In the genomic region with DNA sequence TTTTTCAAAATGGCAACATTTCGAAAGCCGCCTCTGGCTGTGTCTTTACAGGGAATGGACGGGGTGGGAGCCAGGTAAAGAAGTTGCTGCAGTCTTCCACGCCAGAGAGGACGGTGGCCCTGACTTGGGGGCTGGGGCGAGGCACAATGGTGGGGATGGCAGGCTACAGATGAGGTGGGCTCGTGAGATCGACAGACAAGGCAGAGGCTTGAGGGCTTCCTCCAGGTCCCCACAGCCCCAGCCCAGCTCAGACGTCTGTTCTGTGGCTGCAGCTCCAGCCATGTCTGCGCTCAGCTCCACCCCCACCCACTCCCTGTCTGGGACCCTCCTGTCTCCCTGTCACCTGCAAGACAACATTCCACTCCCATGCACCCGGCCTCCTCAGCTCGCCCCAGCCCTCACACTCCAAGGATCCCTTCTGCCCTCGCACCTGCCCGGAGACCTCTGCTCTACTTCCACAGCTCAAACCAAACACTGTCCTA, we compare ENCODE assay signal across 17 cellular contexts. TPM values are rescaled to one million over a fixed set of nuclear protein-coding genes. Genes with fewer than 3 reads are reported as not detected.
DNase-seq lines count a peak whose midpoint lies in the region; ATAC-seq, FAIRE-seq and TF ChIP-seq lines count a peak whose summit lies in the region.
"Had no signal": no experiment of that assay in that cellular context is flagged by ENCODE, and none has a peak within 500 bp of the region (broad histone marks: within the 10 kb centered on the region; RNA-seq: fewer than 3 reads in every experiment).

No MANE protein-coding gene starts in this region.

- H3K4ac ChIP-seq in H1 (replicated peaks; ENCODE audit: insufficient read length, low read depth, low read length), result no peak overlapping the region
- H3K4ac ChIP-seq in trophoblast cell (ENCODE audit: low read depth, low read length), result no peak overlapping the region

- H2BK20ac ChIP-seq in H1 (ENCODE audit: low read length), result no peak overlapping the region

- no peaks in the 10 kb centered on the region for H4K20me1 ChIP-seq in GM23338 (replicated peaks; ENCODE audit: insufficient read depth)
- H4K20me1 ChIP-seq in H1 (replicated peaks in 1 of 2; ENCODE audit: control insufficient read depth in 1 of 2, insufficient read depth in 2 of 2, low read length in 2 of 2), result no peaks in the 10 kb centered on the region
- H4K20me1 ChIP-seq in Karpas-422 (ENCODE audit: insufficient read depth, low read depth, low read length), result no peaks in the 10 kb centered on the region

- H3K9me3 Mint-ChIP-seq in activated CD4-positive, alpha-beta T cell treated with anti-CD3 and anti-CD28 coated beads, Interleukin-2, amount 10 ng/mL, durations not matched to agents 24 days and 14 days, result no peaks in the 10 kb centered on the region
- H3K9me3 Mint-ChIP-seq in GM23338, result no peaks in the 10 kb centered on the region; the same call in 2 of the 3 replicates
- H3K9me3 Mint-ChIP-seq: activated CD4-positive, alpha-beta T cell treated with anti-CD3 and anti-CD28 coated beads, Interleukin-2, amount 10 ng/mL, durations not matched to agents 7 days and 5 days had no signal

- 0 out of 2 replicates have a peak overlapping the region, but pooled peaks have one; percentile 29 for H2BK15ac ChIP-seq in H1 (ENCODE audit: low read length)

- H3K27me3 ChIP-seq in GM23338 (ENCODE audit: insufficient read depth) (no peaks in the 10 kb centered on the region), H1 (replicated peaks in 1 of 4; ENCODE audit: control insufficient read depth in 3 of 4, extremely low read depth in 1 of 4, insufficient read depth in 3 of 4, low read length in 3 of 4) (no peaks in the 10 kb centered on the region), trophoblast cell (ENCODE audit: insufficient read depth, low read length) (no peaks in the 10 kb centered on the region), Karpas-422 (ENCODE audit: low read length) (no peaks in the 10 kb centered on the region)
- H3K27me3 ChIP-seq: heart left ventricle had no signal

- H3K18ac ChIP-seq in H1 (ENCODE audit: extremely low read depth, low read length) (no peak overlapping the region), trophoblast cell (ENCODE audit: low read length) (no peak overlapping the region)

- H3K4me1 Mint-ChIP-seq in activated CD4-positive, alpha-beta T cell treated with anti-CD3 and anti-CD28 coated beads, Interleukin-2, amount 10 ng/mL, durations not matched to agents 24 days and 14 days, result peaks cover 16% of the 10 kb centered on the region
- peaks cover 16% of the 10 kb centered on the region; the same call in 2 of the 3 replicates for H3K4me1 Mint-ChIP-seq in GM23338

- H2BK5ac ChIP-seq in H1 (ENCODE audit: low read depth, low read length) (no peak overlapping the region), trophoblast cell (ENCODE audit: low read depth, low read length, poor library complexity) (no peak overlapping the region)

- no peak for TF ChIP-seq EP300 in H1 (IDR thresholded peaks at IDR 0.05; ENCODE audit: borderline replicate concordance in 1 of 2, low read depth in 2 of 2, low read length in 2 of 2)

- H3K4me1 ChIP-seq in GM23338 (ENCODE audit: insufficient read depth), result no peaks in the 10 kb centered on the region; the same call in 1 of the 2 replicates
- H3K4me1 ChIP-seq in H1 (replicated peaks in 1 of 4; ENCODE audit: control insufficient read depth in 3 of 4, insufficient read depth in 4 of 4, low read length in 3 of 4), result peaks cover 0 to 11% (median 1%) of the 10 kb centered on the region in 4 experiments; a peak in 4 of 7 replicates
- H3K4me1 ChIP-seq in trophoblast cell (ENCODE audit: control insufficient read depth in 1 of 2, insufficient read depth in 2 of 2, low read length in 2 of 2), result peaks cover 7% of the 10 kb centered on the region in 2 experiments
- peaks cover 26% of the 10 kb centered on the region for H3K4me1 ChIP-seq in Karpas-422 (ENCODE audit: low read length)

- H3K27ac Mint-ChIP-seq in activated CD4-positive, alpha-beta T cell treated with anti-CD3 and anti-CD28 coated beads, Interleukin-2, amount 10 ng/mL, durations not matched to agents 24 days and 14 days, result peak overlapping the region; percentile 32
- peak overlapping the region; percentile 78 for H3K27ac Mint-ChIP-seq in GM23338
- H3K27ac Mint-ChIP-seq: activated CD4-positive, alpha-beta T cell treated with anti-CD3 and anti-CD28 coated beads, Interleukin-2, amount 10 ng/mL, durations not matched to agents 7 days and 5 days had no signal

- H3K9me2 ChIP-seq in GM23338 (ENCODE audit: insufficient read depth) (no peaks in the 10 kb centered on the region), Karpas-422 (replicated peaks; ENCODE audit: insufficient read depth, low read length) (no peaks in the 10 kb centered on the region)

- no peak overlapping the region for H4K5ac ChIP-seq in H1 (ENCODE audit: insufficient read length, low read depth, low read length)

- no peak overlapping the region for H3K4me2 ChIP-seq in GM23338
- no peak overlapping the region for H3K4me2 ChIP-seq in H1 (ENCODE audit: insufficient read depth in 1 of 2, low read depth in 2 of 2, low read length in 2 of 2)
- H3K4me2 ChIP-seq in trophoblast cell (ENCODE audit: low read length), result no peak overlapping the region
- no peak overlapping the region for H3K4me2 ChIP-seq in Karpas-422 (ENCODE audit: low read depth, low read length, poor library complexity, severe bottlenecking)

- no peak overlapping the region for H3K14ac ChIP-seq in H1 (ENCODE audit: insufficient read length)
- no peak overlapping the region for H3K14ac ChIP-seq in trophoblast cell (ENCODE audit: low read length)

- ATAC-seq in GM23338, result no peak

- CTCF ChIA-PET in H1 (lab: Charles Lee; ENCODE audit: partially characterized antibody), result interaction anchor here (0.8 to 5.0 kb wide), 11 partner anchors 10 to 269 kb away, joined by 3 to 31 read pairs (median 4); a partner anchor contains a TSS

- H3K27me3 Mint-ChIP-seq in activated CD4-positive, alpha-beta T cell treated with anti-CD3 and anti-CD28 coated beads, Interleukin-2, amount 10 ng/mL, durations not matched to agents 24 days and 14 days, result no peaks in the 10 kb centered on the region
- peaks cover 7% of the 10 kb centered on the region for H3K27me3 Mint-ChIP-seq in GM23338 (ENCODE audit: insufficient read depth, low read depth, poor library complexity)
- H3K27me3 Mint-ChIP-seq: activated CD4-positive, alpha-beta T cell treated with anti-CD3 and anti-CD28 coated beads, Interleukin-2, amount 10 ng/mL, durations not matched to agents 7 days and 5 days had no signal

- H2AFZ ChIP-seq in GM23338 (no peak overlapping the region), H1 (ENCODE audit: low read length) (no peak overlapping the region), trophoblast cell (ENCODE audit: insufficient read depth, low read length, poor library complexity) (no peak overlapping the region), Karpas-422 (ENCODE audit: low read length) (no peak overlapping the region)

- no peaks in the 10 kb centered on the region for H3F3A ChIP-seq in GM23338 (replicated peaks; ENCODE audit: low read depth)

- H4K91ac ChIP-seq in H1 (replicated peaks; ENCODE audit: insufficient read length, low read length) (no peak overlapping the region), trophoblast cell (ENCODE audit: low read depth, low read length) (no peak overlapping the region)

- H3K79me1 ChIP-seq in H1 (ENCODE audit: low read depth, low read length) (no peaks in the 10 kb centered on the region), trophoblast cell (ENCODE audit: low read length) (no peaks in the 10 kb centered on the region)

- no peak for TF ChIP-seq CTCF in GM23338 (conservative IDR thresholded peaks at IDR 0.05; ENCODE audit: low read depth in 2 of 2)
- no peak for TF ChIP-seq CTCF in H1 (IDR thresholded peaks at IDR 0.05; ENCODE audit: control extremely low read depth in 1 of 3, insufficient read depth in 1 of 3, low read depth in 1 of 3, low read length in 3 of 3)

- TF ChIP-seq POLR2A in H1 (IDR thresholded peaks at IDR 0.05; ENCODE audit: control extremely low read depth in 1 of 2, low read depth in 2 of 2, low read length in 2 of 2), result 0 out of 3 replicates have a peak, but pooled peaks of 1 of the 2 experiments have one; percentile 42

- 86% methylated on average over 14 of the region's 14 CpGs; no CpG with 5 or more reads in 1 of the 2 experiments for WGBS in H1 (ENCODE audit: extremely low coverage in 1 of 2, insufficient coverage in 1 of 2, insufficient read length in 1 of 2, insufficient replicate concordance in 2 of 2, low coverage in 1 of 2, low lambda C conversion rate in 2 of 2, missing lambda C conversion rate in 1 of 2), 2 experiments
- no CpG with 5 or more reads among the region's 14 CpGs for WGBS in trophoblast cell (ENCODE audit: extremely low coverage, insufficient coverage, insufficient read length)

- H3K9ac ChIP-seq in H1 (replicated peaks in 1 of 4; ENCODE audit: extremely low read depth in 1 of 4, low read depth in 3 of 4, low read length in 3 of 4) (no peak overlapping the region), trophoblast cell (ENCODE audit: low read length) (no peak overlapping the region), Karpas-422 (ENCODE audit: low read length) (no peak overlapping the region)

- H3K27ac ChIP-seq in GM23338 (ENCODE audit: low read depth), result no peak overlapping the region
- no peak overlapping the region for H3K27ac ChIP-seq in H1 (ENCODE audit: low read depth, low read length)
- no peak overlapping the region for H3K27ac ChIP-seq in trophoblast cell (ENCODE audit: low read depth, low read length)
- no peak overlapping the region for H3K27ac ChIP-seq in Karpas-422 (ENCODE audit: low read length)
- H3K27ac ChIP-seq: heart left ventricle had no signal

- H3K79me2 ChIP-seq in GM23338 (replicated peaks; ENCODE audit: insufficient read depth), result no peaks in the 10 kb centered on the region
- H3K79me2 ChIP-seq in H1 (ENCODE audit: control insufficient read depth in 1 of 2, insufficient read depth in 2 of 2, low read length in 2 of 2), result no peaks in the 10 kb centered on the region
- no peaks in the 10 kb centered on the region for H3K79me2 ChIP-seq in trophoblast cell (ENCODE audit: control insufficient read depth, insufficient read depth, low read length, poor library complexity)
- no peaks in the 10 kb centered on the region for H3K79me2 ChIP-seq in Karpas-422 (ENCODE audit: low read length)

- H3K23ac ChIP-seq in H1 (ENCODE audit: insufficient read length) (no peak overlapping the region), trophoblast cell (ENCODE audit: low read length) (no peak overlapping the region)

- no peaks in the 10 kb centered on the region for H3K9me3 ChIP-seq in H1 (ENCODE audit: insufficient read depth in 2 of 2, low read depth in 1 of 2, low read length in 1 of 2)
- peaks cover 2% of the 10 kb centered on the region for H3K9me3 ChIP-seq in trophoblast cell (ENCODE audit: insufficient read depth, low read depth, low read length)
- H3K9me3 ChIP-seq in Karpas-422 (ENCODE audit: low read length), result no peaks in the 10 kb centered on the region
- H3K9me3 ChIP-seq: heart left ventricle had no signal

- H2BK12ac ChIP-seq in H1 (ENCODE audit: low read depth, low read length), result no peak overlapping the region
- H2BK12ac ChIP-seq in trophoblast cell (ENCODE audit: low read length), result no peak overlapping the region

- H3K56ac ChIP-seq in H1 (replicated peaks; ENCODE audit: insufficient read length, low read depth, low read length), result peak overlapping the region; percentile 25

- H4K12ac ChIP-seq in trophoblast cell (ENCODE audit: low read depth, low read length), result no peak overlapping the region

- TF ChIP-seq RAD21 in H1 (IDR thresholded peaks at IDR 0.05 in 1 of 2, conservative IDR thresholded peaks at IDR 0.05 in 1 of 2; ENCODE audit: low read depth in 2 of 2, low read length in 2 of 2), result no peak

- no peak overlapping the region for H3K4me3 Mint-ChIP-seq in activated CD4-positive, alpha-beta T cell treated with anti-CD3 and anti-CD28 coated beads, Interleukin-2, amount 10 ng/mL, durations not matched to agents 24 days and 14 days
- H3K4me3 Mint-ChIP-seq in GM23338, result no peak overlapping the region
- H3K4me3 Mint-ChIP-seq: activated CD4-positive, alpha-beta T cell treated with anti-CD3 and anti-CD28 coated beads, Interleukin-2, amount 10 ng/mL, durations not matched to agents 7 days and 5 days had no signal

- H3K36me3 ChIP-seq in GM23338 (ENCODE audit: insufficient read depth) (no peaks in the 10 kb centered on the region), H1 (ENCODE audit: control insufficient read depth in 2 of 4, insufficient read depth in 4 of 4, low read length in 3 of 4) (peaks cover 0 to 10% (median 0%) of the 10 kb centered on the region in 4 experiments; a peak in 2 of 8 replicates), trophoblast cell (ENCODE audit: control insufficient read depth in 1 of 2, insufficient read depth in 2 of 2, low read length in 2 of 2) (peaks cover 28 to 32% of the 10 kb centered on the region in 2 experiments), Karpas-422 (ENCODE audit: insufficient read depth, low read length) (no peaks in the 10 kb centered on the region)

- H3K36me3 Mint-ChIP-seq in activated CD4-positive, alpha-beta T cell treated with anti-CD3 and anti-CD28 coated beads, Interleukin-2, amount 10 ng/mL, durations not matched to agents 24 days and 14 days (ENCODE audit: low read depth), result no peaks in the 10 kb centered on the region
- H3K36me3 Mint-ChIP-seq in GM23338 (ENCODE audit: low read depth), result no peaks in the 10 kb centered on the region; the same call in 2 of the 3 replicates

- no peak overlapping the region for H3K4me3 ChIP-seq in GM23338
- H3K4me3 ChIP-seq in H1 (ENCODE audit: extremely low read depth in 1 of 4, insufficient read depth in 2 of 4, low read depth in 3 of 4, low read length in 4 of 4), result no peak overlapping the region
- peak overlapping the region; percentile 21 for H3K4me3 ChIP-seq in trophoblast cell (ENCODE audit: low read depth, low read length)
- no peak overlapping the region for H3K4me3 ChIP-seq in Karpas-422 (ENCODE audit: low read length)
- H3K4me3 ChIP-seq: heart left ventricle had no signal

- FAIRE-seq in H1 (lab: Jason Lieb, UNC), result no peak

- H2AK5ac ChIP-seq in H1 (ENCODE audit: low read depth, low read length), result no peak overlapping the region
- H2AK5ac ChIP-seq in trophoblast cell (ENCODE audit: low read length), result no peak overlapping the region

- POLR2A ChIA-PET in H1 (lab: Charles Lee; ENCODE audit: partially characterized antibody), result interaction anchor here (1.2 to 4.7 kb wide), 4 partner anchors 11 to 211 kb away, joined by 5 to 63 read pairs (median 6); a partner anchor contains a TSS

- H3K23me2 ChIP-seq in H1 (ENCODE audit: low read depth, low read length), result no peaks in the 10 kb centered on the region

- DNase-seq in activated CD4-positive, alpha-beta T cell treated with anti-CD3 and anti-CD28 coated beads, Interleukin-2, amount 10 ng/mL, durations not matched to agents 24 days and 14 days, result no peak
- no peak for DNase-seq in activated CD4-positive, alpha-beta T cell treated with anti-CD3 and anti-CD28 coated beads for 48 hours
- DNase-seq in GM23338 (ENCODE audit: low spot score), result no peak
- no peak for DNase-seq in H1 (ENCODE audit: low read depth in 1 of 2, low spot score in 2 of 2)
- DNase-seq in trophoblast cell, result no peak
- DNase-seq in COLO668 (lab: John Stamatoyannopoulos, UW; ENCODE audit: unreplicated experiment), result no peak
- no peak for DNase-seq in EL
- DNase-seq in Karpas-422, result no peak
- DNase-seq: activated CD4-positive, alpha-beta T cell treated with anti-CD3 and anti-CD28 coated beads, Interleukin-2, amount 10 ng/mL, durations not matched to agents 7 days and 5 days; amniotic stem cell; heart left ventricle; NCI-H524 treated with DMSO at 0.1 percent for 48 hours had no signal

- intact Hi-C loops in activated CD4-positive, alpha-beta T cell treated with anti-CD3 and anti-CD28 coated beads, Interleukin-2, amount 10 ng/mL, durations not matched to agents 24 days and 14 days (cut with micrococcal nuclease), result no loop called here

- no peak overlapping the region for H2BK120ac ChIP-seq in H1 (replicated peaks; ENCODE audit: low read depth, low read length)
- H2BK120ac ChIP-seq in trophoblast cell (ENCODE audit: insufficient read depth, low read length, poor library complexity), result no peak overlapping the region

- H4K8ac ChIP-seq in H1 (ENCODE audit: extremely low read depth, insufficient read depth, low read length), result no peak overlapping the region; the same call in 1 of the 2 replicates
- no peak overlapping the region for H4K8ac ChIP-seq in trophoblast cell (ENCODE audit: low read depth, low read length)

RNA-seq across cellular contexts. Expression of a gene that starts 7.4 kb away (rescaled TPM):
- total RNA-seq in activated CD4-positive, alpha-beta T cell treated with anti-CD3 and anti-CD28 coated beads, Interleukin-2, amount 10 ng/mL, durations not matched to agents 24 days and 14 days, result 0.16 and 0.26 TPM in 2 replicates
- total RNA-seq in GM23338 (2014; rRNA removed; shearing (Covaris generic)), result 0.66 TPM in 1 of 2 replicates, not detected in the other
- polyA plus RNA-seq in GM23338 (2016; fragmentation: Nextera tagmentation; extraction: Ambion mirVana) (0.10 and 0.26 TPM in 2 replicates), H1 (2011; rRNA removed) (0.21 and 0.24 TPM in 2 replicates)
- 0.23 and 0.24 TPM in 2 replicates for total RNA-seq in H1 (2021; fragmentation: NEBNext Ultra II Directional; extraction: Animal tissue kit (Norgen Biotek cat#: 25700))
- polyA plus RNA-seq in H1 (2011; cell fraction: cytosol; rRNA removed), result 0.23 TPM
- 0.27 TPM for polyA plus RNA-seq in H1 (2011; cell fraction: nucleus; rRNA removed)
- polyA plus RNA-seq in H1 (2012, experiment 1 of 2), result 0.27 to 0.36 TPM (median 0.33 TPM) in 4 replicates
- polyA plus RNA-seq in H1 (2012, experiment 2 of 2), result 0.13 TPM
- polyA plus RNA-seq in H1 (2013, experiment 1 of 2), result 0.12 TPM
- 0.07 TPM for polyA plus RNA-seq in H1 (2013, experiment 2 of 2)
- 0.27 and 0.79 TPM in 2 replicates for polyA minus RNA-seq in H1 (2011; rRNA and poly(A)+ RNA removed)
- not detected for polyA minus RNA-seq in H1 (2011; cell fraction: cytosol; rRNA and poly(A)+ RNA removed)
- polyA minus RNA-seq in H1 (2011; cell fraction: nucleus; rRNA and poly(A)+ RNA removed), result 1.7 TPM
- polyA plus RNA-seq in trophoblast cell (2013), result 0.04 and 0.10 TPM in 2 replicates
- 0.45 and 0.69 TPM in 2 replicates for total RNA-seq in Karpas-422 (2014; rRNA removed; shearing (Covaris generic); ENCODE audit: low replicate concordance)
- total RNA-seq: esophagus mucosa, skeletal muscle tissue, subcutaneous adipose tissue had no signal
- polyA plus RNA-seq: neural cell had no signal

RNA-seq across cellular contexts. Expression of a gene that starts 12.0 kb away (rescaled TPM):
- 3.7 TPM in 2 replicates for total RNA-seq in activated CD4-positive, alpha-beta T cell treated with anti-CD3 and anti-CD28 coated beads, Interleukin-2, amount 10 ng/mL, durations not matched to agents 24 days and 14 days
- 0.08 and 1.9 TPM in 2 replicates for total RNA-seq in GM23338 (2014; rRNA removed; shearing (Covaris generic))
- polyA plus RNA-seq in GM23338 (2016; fragmentation: Nextera tagmentation; extraction: Ambion mirVana), result 0.66 and 0.71 TPM in 2 replicates
- not detected in 2 replicates for total RNA-seq in H1 (2021; fragmentation: NEBNext Ultra II Directional; extraction: Animal tissue kit (Norgen Biotek cat#: 25700))
- polyA plus RNA-seq in H1 (2011; rRNA removed), result 0.20 and 0.26 TPM in 2 replicates
- 0.25 TPM for polyA plus RNA-seq in H1 (2011; cell fraction: cytosol; rRNA removed)
- 0.33 TPM for polyA plus RNA-seq in H1 (2011; cell fraction: nucleus; rRNA removed)
- polyA plus RNA-seq in H1 (2012, experiment 1 of 2), result 0.11 to 0.18 TPM (median 0.12 TPM) in 3 of 4 replicates, not detected in the other
- polyA plus RNA-seq in H1 (2012, experiment 2 of 2), result 0.30 TPM
- 0.08 TPM for polyA plus RNA-seq in H1 (2013, experiment 1 of 2)
- 0.04 TPM for polyA plus RNA-seq in H1 (2013, experiment 2 of 2)
- 0.07 and 0.09 TPM in 2 replicates for polyA minus RNA-seq in H1 (2011; rRNA and poly(A)+ RNA removed)
- polyA minus RNA-seq in H1 (2011; cell fraction: cytosol; rRNA and poly(A)+ RNA removed), result not detected
- polyA minus RNA-seq in H1 (2011; cell fraction: nucleus; rRNA and poly(A)+ RNA removed), result 1.7 TPM
- 0.01 TPM in 1 of 2 replicates, not detected in the other for polyA plus RNA-seq in trophoblast cell (2013)
- 2.5 and 9.2 TPM in 2 replicates for total RNA-seq in Karpas-422 (2014; rRNA removed; shearing (Covaris generic); ENCODE audit: low replicate concordance)
- total RNA-seq: RPMI7951 had no signal
- polyA plus RNA-seq: neural cell had no signal

RNA-seq across cellular contexts. Expression of a gene that starts 19.5 kb away (rescaled TPM):
- total RNA-seq in activated CD4-positive, alpha-beta T cell treated with anti-CD3 and anti-CD28 coated beads, Interleukin-2, amount 10 ng/mL, durations not matched to agents 24 days and 14 days, result 29.0 and 30.0 TPM in 2 replicates
- total RNA-seq in GM23338 (2014; rRNA removed; shearing (Covaris generic)), result 28.4 TPM in 2 replicates
- polyA plus RNA-seq in GM23338 (2016; fragmentation: Nextera tagmentation; extraction: Ambion mirVana) (8.5 and 13.4 TPM in 2 replicates), H1 (2011; rRNA removed) (46.2 and 72.6 TPM in 2 replicates)
- total RNA-seq in H1 (2021; fragmentation: NEBNext Ultra II Directional; extraction: Animal tissue kit (Norgen Biotek cat#: 25700)), result 19.7 and 20.5 TPM in 2 replicates
- 39.5 TPM for polyA plus RNA-seq in H1 (2011; cell fraction: cytosol; rRNA removed)
- polyA plus RNA-seq in H1 (2011; cell fraction: nucleus; rRNA removed), result 101 TPM
- 13.8 to 22.6 TPM (median 18.4 TPM) in 4 replicates for polyA plus RNA-seq in H1 (2012, experiment 1 of 2)
- polyA plus RNA-seq in H1 (2012, experiment 2 of 2), result 15.9 TPM
- 12.2 TPM for polyA plus RNA-seq in H1 (2013, experiment 1 of 2)
- 10.7 TPM for polyA plus RNA-seq in H1 (2013, experiment 2 of 2)
- polyA minus RNA-seq in H1 (2011; rRNA and poly(A)+ RNA removed), result 20.5 and 23.8 TPM in 2 replicates
- polyA minus RNA-seq in H1 (2011; cell fraction: cytosol; rRNA and poly(A)+ RNA removed), result 15.6 TPM
- polyA minus RNA-seq in H1 (2011; cell fraction: nucleus; rRNA and poly(A)+ RNA removed), result 39.6 TPM
- polyA plus RNA-seq in trophoblast cell (2013), result 15.3 and 17.0 TPM in 2 replicates
- 38.2 and 89.2 TPM in 2 replicates for total RNA-seq in Karpas-422 (2014; rRNA removed; shearing (Covaris generic); ENCODE audit: low replicate concordance)

RNA-seq across cellular contexts. Expression of a gene that starts 31.5 kb away (rescaled TPM):
- 77.2 and 78.3 TPM in 2 replicates for total RNA-seq in activated CD4-positive, alpha-beta T cell treated with anti-CD3 and anti-CD28 coated beads, Interleukin-2, amount 10 ng/mL, durations not matched to agents 24 days and 14 days
- 42.6 and 45.0 TPM in 2 replicates for total RNA-seq in GM23338 (2014; rRNA removed; shearing (Covaris generic))
- polyA plus RNA-seq in GM23338 (2016; fragmentation: Nextera tagmentation; extraction: Ambion mirVana) (12.1 and 13.9 TPM in 2 replicates), H1 (2011; rRNA removed) (33.4 and 56.3 TPM in 2 replicates)
- total RNA-seq in H1 (2021; fragmentation: NEBNext Ultra II Directional; extraction: Animal tissue kit (Norgen Biotek cat#: 25700)), result 35.3 and 35.8 TPM in 2 replicates
- polyA plus RNA-seq in H1 (2011; cell fraction: cytosol; rRNA removed), result 44.6 TPM
- polyA plus RNA-seq in H1 (2011; cell fraction: nucleus; rRNA removed), result 121 TPM
- polyA plus RNA-seq in H1 (2012, experiment 1 of 2), result 32.0 to 45.5 TPM (median 42.4 TPM) in 4 replicates
- polyA plus RNA-seq in H1 (2012, experiment 2 of 2), result 36.8 TPM
- 25.5 TPM for polyA plus RNA-seq in H1 (2013, experiment 1 of 2)
- 23.3 TPM for polyA plus RNA-seq in H1 (2013, experiment 2 of 2)
- polyA minus RNA-seq in H1 (2011; rRNA and poly(A)+ RNA removed), result 21.5 and 26.8 TPM in 2 replicates
- 17.8 TPM for polyA minus RNA-seq in H1 (2011; cell fraction: cytosol; rRNA and poly(A)+ RNA removed)
- polyA minus RNA-seq in H1 (2011; cell fraction: nucleus; rRNA and poly(A)+ RNA removed), result 22.2 TPM
- polyA plus RNA-seq in trophoblast cell (2013), result 7.1 TPM in 2 replicates
- 19.2 and 37.2 TPM in 2 replicates for total RNA-seq in Karpas-422 (2014; rRNA removed; shearing (Covaris generic); ENCODE audit: low replicate concordance)
